ENCODE assay signal across 8 cellular contexts in genomic region chr2:87341601-87342014, GRCh38.
DNase-seq lines count a peak whose midpoint lies in the region; ATAC-seq and TF ChIP-seq lines count a peak whose summit lies in the region.
"Not testable (repeated sequence)": the region's sequence is repeated elsewhere in the genome, so short reads cannot be mapped to it uniquely, and the experiment has no call there.

No MANE protein-coding gene starts in this region.

- POLR2A ChIA-PET in CD4-positive, alpha-beta T cell (lab: Charles Lee) = not testable (repeated sequence)

- peak in 7 of 10 experiments; percentile 32 to 61 (median 37) for DNase-seq in CD4-positive, alpha-beta T cell
- DNase-seq in activated naive CD4-positive, alpha-beta T cell treated with anti-CD3 and anti-CD28 coated beads, Interleukin-2, amount 50 U/mL, for 16 hours = peak; percentile 69
- DNase-seq in epithelial cell of esophagus (ENCODE audit: low read depth) (peak; percentile 58), left kidney (ENCODE audit: low read depth, low spot score) (peak; percentile 74), progenitor cell of endocrine pancreas (ENCODE audit: low spot score, unreplicated experiment) (peak; percentile 66)
- DNase-seq in stimulated activated CD8-positive, alpha-beta memory T cell treated with anti-CD3 and anti-CD28 coated beads, Interleukin-7, amount 100 ng/mL, for 48 hours (ENCODE audit: extremely low read depth in 1 of 2, low read depth in 1 of 2) = peak; percentile 9 to 17

- not testable (repeated sequence) for H3K4me1 ChIP-seq in KMS-11 (ENCODE audit: low read depth, poor library complexity, severe bottlenecking)

- H2AFZ ChIP-seq in KMS-11 (ENCODE audit: low read depth) = not testable (repeated sequence)

- CTCF ChIA-PET in CD4-positive, alpha-beta T cell (lab: Charles Lee) = not testable (repeated sequence)

- not testable (repeated sequence) for ATAC-seq in CD4-positive, alpha-beta T cell (ENCODE audit: poor library complexity)

- H3K27ac ChIP-seq in CD4-positive, alpha-beta T cell (ENCODE audit: low read depth, low read length); KMS-11: not testable (repeated sequence)

- H3K27ac Mint-ChIP-seq in CD4-positive, alpha-beta T cell; progenitor cell of endocrine pancreas: not testable (repeated sequence)

- H4K20me1 ChIP-seq in KMS-11 (ENCODE audit: insufficient read depth) = not testable (repeated sequence)

- not testable (repeated sequence) for H3K79me2 ChIP-seq in KMS-11 (ENCODE audit: insufficient read depth, low read depth)

- H3K9ac ChIP-seq in KMS-11 = not testable (repeated sequence)

- not testable (repeated sequence) for H3K36me3 ChIP-seq in KMS-11 (ENCODE audit: insufficient read depth)

- H3K4me2 ChIP-seq in KMS-11 = not testable (repeated sequence)

- not testable (repeated sequence) for H3K4me3 Mint-ChIP-seq in CD4-positive, alpha-beta T cell; progenitor cell of endocrine pancreas (ENCODE audit: low read depth)

- not testable (repeated sequence) for H3K27me3 ChIP-seq in CD4-positive, alpha-beta T cell (ENCODE audit: control insufficient read depth, insufficient read depth, low read length); KMS-11 (ENCODE audit: insufficient read depth, low read depth)

- not testable (repeated sequence) for H3K9me3 Mint-ChIP-seq in CD4-positive, alpha-beta T cell; progenitor cell of endocrine pancreas (ENCODE audit: low read depth)

- not testable (repeated sequence) for H3K4me3 ChIP-seq in KMS-11 (IDR thresholded peaks at IDR 0.05; ENCODE audit: insufficient read depth, low read depth, low read length); WI38 (ENCODE audit: low read depth, low read length); epithelial cell of esophagus (ENCODE audit: low read length)

- intact Hi-C loops in CD4-positive, alpha-beta T cell (cut with DNase I, micrococcal nuclease) = not testable (repeated sequence)

- not testable (repeated sequence) for TF ChIP-seq CTCF in CD4-positive, alpha-beta T cell (IDR thresholded peaks at IDR 0.05)
- TF ChIP-seq CTCF in KMS-11 (conservative IDR thresholded peaks at IDR 0.05; ENCODE audit: low read depth, low read length) (0 out of 2 replicates have a peak, but pooled peaks have one; percentile 12), WI38 (IDR thresholded peaks at IDR 0.05; ENCODE audit: low read depth, low read length) (peak; percentile 44), epithelial cell of esophagus (IDR thresholded peaks at IDR 0.05; ENCODE audit: insufficient read depth, low read depth, low read length, missing control alignments) (peak; percentile 36), progenitor cell of endocrine pancreas (IDR thresholded peaks at IDR 0.05; ENCODE audit: unreplicated experiment) (peak; percentile 73)

- H3K36me3 Mint-ChIP-seq in CD4-positive, alpha-beta T cell (ENCODE audit: low read depth); progenitor cell of endocrine pancreas (ENCODE audit: insufficient read depth): not testable (repeated sequence)

- not testable (repeated sequence) for H3K27me3 Mint-ChIP-seq in CD4-positive, alpha-beta T cell; progenitor cell of endocrine pancreas

- not testable (repeated sequence) for H3K4me1 Mint-ChIP-seq in CD4-positive, alpha-beta T cell (ENCODE audit: low read depth); progenitor cell of endocrine pancreas (ENCODE audit: low read depth)

- not testable (repeated sequence) for H3K9me3 ChIP-seq in CD4-positive, alpha-beta T cell (ENCODE audit: control insufficient read depth, low read length)

Comparison
In these comparisons a context has a peak if more than half of its experiments do, and no peak if none do; other contexts are left out.
1. DNase-seq: peak in every context shown above with its lines; median percentile 74 in left kidney; 69 in activated naive CD4-positive, alpha-beta T cell treated with anti-CD3 and anti-CD28 coated beads, Interleukin-2, amount 50 U/mL, for 16 hours; 66 in progenitor cell of endocrine pancreas; 58 in epithelial cell of esophagus; 37 in CD4-positive, alpha-beta T cell; 13 in stimulated activated CD8-positive, alpha-beta memory T cell treated with anti-CD3 and anti-CD28 coated beads, Interleukin-7, amount 100 ng/mL, for 48 hours.